ENCODE assay signal across 8 cellular contexts in genomic region chr21:29025328-29025713, GRCh38. TPM values are rescaled to one million over a fixed set of nuclear protein-coding genes. Genes with fewer than 3 reads are reported as not detected.
DNase-seq lines count a peak whose midpoint lies in the region; ATAC-seq and TF ChIP-seq lines count a peak whose summit lies in the region.

No MANE protein-coding gene starts in this region.

- H3K9me3 Mint-ChIP-seq in CD4-positive, alpha-beta memory T cell: peaks cover 0 to 3% (median 0%) of the 10 kb centered on the region in 8 donors
- no peaks in the 10 kb centered on the region for H3K9me3 Mint-ChIP-seq in chondrocyte (ENCODE audit: low read depth)

- H3K9me2 ChIP-seq in MM.1S (replicated peaks; ENCODE audit: insufficient read depth, low read length): no peaks in the 10 kb centered on the region

- peak overlapping the region; percentile 88 for H3K4me2 ChIP-seq in MM.1S (ENCODE audit: low read depth, low read length)

- ATAC-seq in mucosa of descending colon: peak; percentile 24
- no peak for ATAC-seq in HG03571 (IDR thresholded peaks at IDR 0.05; ENCODE audit: unreplicated experiment)
- ATAC-seq in GM19328 (IDR thresholded peaks at IDR 0.05; ENCODE audit: unreplicated experiment): no peak

- H4K20me1 ChIP-seq in MM.1S (ENCODE audit: insufficient read depth, low read length): no peaks in the 10 kb centered on the region; the same call in 1 of the 2 replicates

- H3K4me3 Mint-ChIP-seq in CD4-positive, alpha-beta memory T cell: peak overlapping the region; percentile 96 to 99 (median 98)
- H3K4me3 Mint-ChIP-seq in chondrocyte (ENCODE audit: unreplicated experiment): peak overlapping the region; percentile 100

- H3K27me3 Mint-ChIP-seq in CD4-positive, alpha-beta memory T cell: no peaks in the 10 kb centered on the region
- H3K27me3 Mint-ChIP-seq in chondrocyte (ENCODE audit: low read depth): no peaks in the 10 kb centered on the region

- H3K4me1 Mint-ChIP-seq in CD4-positive, alpha-beta memory T cell: peaks cover 36 to 74% (median 53%) of the 10 kb centered on the region in 4 donors
- H3K4me1 Mint-ChIP-seq in chondrocyte (ENCODE audit: low read depth): peaks cover 24% of the 10 kb centered on the region

- intact Hi-C loops in CD4-positive, alpha-beta memory T cell (cut with micrococcal nuclease): loop anchor here (2.0 kb wide), 1 partner anchor 273 kb away; the partner anchor contains the start of gene BACH1
- intact Hi-C loops in mucosa of descending colon (cut with DNase I, micrococcal nuclease): no loop called here

- peak overlapping the region; percentile 97 to 100 (median 100) for H3K27ac Mint-ChIP-seq in CD4-positive, alpha-beta memory T cell
- H3K27ac Mint-ChIP-seq in chondrocyte (ENCODE audit: unreplicated experiment): peak overlapping the region; percentile 100

- peaks cover 4% of the 10 kb centered on the region for H3K36me3 ChIP-seq in CD4-positive, alpha-beta memory T cell (ENCODE audit: insufficient read depth, low read length)
- H3K36me3 ChIP-seq in MM.1S (replicated peaks; ENCODE audit: insufficient read depth, low read length): no peaks in the 10 kb centered on the region; the same call in 1 of the 2 replicates
- H3K36me3 ChIP-seq in mucosa of descending colon (ENCODE audit: low read depth): no peaks in the 10 kb centered on the region

- no peak for TF ChIP-seq CTCF in MM.1S (IDR thresholded peaks at IDR 0.05; ENCODE audit: low read length)
- peak; percentile 4 for TF ChIP-seq CTCF in chondrocyte (IDR thresholded peaks at IDR 0.05)
- TF ChIP-seq CTCF in mucosa of descending colon (IDR thresholded peaks at IDR 0.05): no peak
- TF ChIP-seq CTCF in GM10248 (IDR thresholded peaks at IDR 0.05; ENCODE audit: control extremely low read depth, extremely low read depth, low read depth, missing control alignments): no peak

- H3K4me1 ChIP-seq in CD4-positive, alpha-beta memory T cell (ENCODE audit: insufficient read depth, low read length): peaks cover 55% of the 10 kb centered on the region
- H3K4me1 ChIP-seq in MM.1S (ENCODE audit: low read length): peaks cover 6% of the 10 kb centered on the region; the same call in 1 of the 2 replicates
- H3K4me1 ChIP-seq in mucosa of descending colon (ENCODE audit: low read depth): peaks cover 16% of the 10 kb centered on the region

- peak overlapping the region; percentile 57 to 71 for H3K4me3 ChIP-seq in CD4-positive, alpha-beta memory T cell (ENCODE audit: low read length in 2 of 2)
- H3K4me3 ChIP-seq in MM.1S (ENCODE audit: low read length): peak overlapping the region; percentile 89
- H3K4me3 ChIP-seq in mucosa of descending colon: peak overlapping the region; percentile 65

- H3F3A ChIP-seq in MM.1S (ENCODE audit: insufficient read depth, low read length): no peaks in the 10 kb centered on the region

- peak overlapping the region; percentile 99 for H3K27ac ChIP-seq in CD4-positive, alpha-beta memory T cell (ENCODE audit: low read depth, low read length)
- H3K27ac ChIP-seq in MM.1S (ENCODE audit: low read length): peak overlapping the region; percentile 90; the same call in 1 of the 2 replicates

- H3K36me3 Mint-ChIP-seq in CD4-positive, alpha-beta memory T cell: peaks cover 11 to 35% of the 10 kb centered on the region in 2 donors
- H3K36me3 Mint-ChIP-seq in chondrocyte (ENCODE audit: low read depth): peaks cover 2% of the 10 kb centered on the region

- H3K9me3 ChIP-seq in CD4-positive, alpha-beta memory T cell (ENCODE audit: control insufficient read depth in 1 of 2, low read length in 2 of 2): no peaks in the 10 kb centered on the region
- H3K9me3 ChIP-seq in MM.1S (replicated peaks; ENCODE audit: insufficient read depth, low read length) (no peaks in the 10 kb centered on the region), mucosa of descending colon (no peaks in the 10 kb centered on the region)

- DNase-seq in CD4-positive, alpha-beta memory T cell: peak in 1 of 5 donors; percentile 53
- DNase-seq in MM.1S: no peak
- DNase-seq in chondrocyte (ENCODE audit: low spot score): no peak
- no peak for DNase-seq in mucosa of descending colon
- no peak for DNase-seq in SHP77 treated with DMSO at 0.1 percent for 48 hours (lab: John Stamatoyannopoulos, UW)
- DNase-seq in GM10248 (ENCODE audit: extremely low spot score): no peak

- peak overlapping the region; percentile 82 for H2AFZ ChIP-seq in MM.1S (ENCODE audit: low read length)

- H3K9ac ChIP-seq in MM.1S (ENCODE audit: low read length): peak overlapping the region; percentile 95

- POLR2A ChIA-PET in CD4-positive, alpha-beta memory T cell (lab: Charles Lee; ENCODE audit: partially characterized antibody): interaction anchor here (0.7 to 10.5 kb wide), 16 partner anchors 8 to 274 kb away, joined by 3 to 383 read pairs (median 6); partner anchors contain the start of genes BACH1, CCT8 and LTN1
- POLR2A ChIA-PET in GM10248 (lab: Yijun Ruan, JAX): interaction anchor here (0.8 to 2.1 kb wide), 3 partner anchors 23 to 275 kb away, joined by 3 to 13 read pairs (median 3); no protein-coding TSS in a partner anchor

- H3K79me2 ChIP-seq in MM.1S (ENCODE audit: low read length): peaks cover 51% of the 10 kb centered on the region

- CTCF ChIA-PET in CD4-positive, alpha-beta memory T cell (lab: Charles Lee; ENCODE audit: partially characterized antibody): interaction anchor here (1.2 to 2.7 kb wide), 4 partner anchors 22 to 51 kb away, joined by 3 to 16 read pairs (median 10); partner anchors contain the start of gene LTN1
- CTCF ChIA-PET in GM10248 (lab: Yijun Ruan, JAX): interaction anchor here (0.9 to 2.2 kb wide), 4 partner anchors 23 to 208 kb away, joined by 3 to 7 read pairs (median 3); no protein-coding TSS in a partner anchor

- no peaks in the 10 kb centered on the region for H3K27me3 ChIP-seq in CD4-positive, alpha-beta memory T cell (ENCODE audit: insufficient read depth, low read length)
- H3K27me3 ChIP-seq in MM.1S (replicated peaks; ENCODE audit: insufficient read depth, low read length): no peaks in the 10 kb centered on the region

RNA-seq across cellular contexts. Expression of gene USP16, which starts 0.9 kb away (rescaled TPM):
- total RNA-seq in CD4-positive, alpha-beta memory T cell: 10 to 100 TPM; 53.5 to 57.2 TPM
- polyA plus RNA-seq in CD4-positive, alpha-beta memory T cell: 10 to 100 TPM; 19.6 to 39.8 TPM
- total RNA-seq in chondrocyte: 20.9 to 27.0 TPM (median 22.5 TPM) in 3 replicates
- 10 to 100 TPM; 35.2 to 41.5 (median 37.6) TPM for total RNA-seq in mucosa of descending colon

RNA-seq across cellular contexts. Expression of gene RWDD2B, which starts 6.2 kb away (rescaled TPM):
- total RNA-seq in CD4-positive, alpha-beta memory T cell: 1 to 10 TPM; 5.6 to 6.2 TPM
- 1 to 10 TPM; 8.8 to 9.8 TPM for polyA plus RNA-seq in CD4-positive, alpha-beta memory T cell
- total RNA-seq in chondrocyte (8.8 to 11.0 TPM (median 10.7 TPM) in 3 replicates), mucosa of descending colon (10 to 100 TPM in 1 of 3 donors, 1 to 10 TPM in 2; 7.7 to 15.5 (median 8.0) TPM)

RNA-seq across cellular contexts. Expression of gene LTN1, which starts 32.6 kb away (rescaled TPM):
- total RNA-seq in CD4-positive, alpha-beta memory T cell: 10 to 100 TPM; 34.6 to 39.5 TPM
- polyA plus RNA-seq in CD4-positive, alpha-beta memory T cell: 10 to 100 TPM in 1 of 2 donors, 1 to 10 TPM in 1; 9.7 to 16.8 TPM
- total RNA-seq in chondrocyte (19.8 to 26.1 TPM (median 22.0 TPM) in 3 replicates), mucosa of descending colon (10 to 100 TPM; 24.5 to 32.7 (median 30.9) TPM)

RNA-seq across cellular contexts. Expression of gene CCT8, which starts 48.1 kb away (rescaled TPM):
- total RNA-seq in CD4-positive, alpha-beta memory T cell: 100 to 1,000 TPM; 109 to 114 TPM
- 100 to 1,000 TPM; 130 to 173 TPM for polyA plus RNA-seq in CD4-positive, alpha-beta memory T cell
- 126 to 132 TPM (median 127 TPM) in 3 replicates for total RNA-seq in chondrocyte
- 100 to 1,000 TPM in 1 of 3 donors, 10 to 100 TPM in 2; 76.2 to 103 (median 95.1) TPM for total RNA-seq in mucosa of descending colon
